1 cellular context compared by ENCODE assay signal in genomic region chr22:38397189-38398097, GRCh38.
TF ChIP-seq lines count a peak whose summit lies in the region.

No MANE protein-coding gene starts in this region.

TF ChIP-seq in HepG2, 621 proteins besides CTCF, POLR2A, EP300 and RAD21 (continued from another document):
- TF ChIP-seq ZNF687 (CRISPR knock-in tag; IDR thresholded peaks at IDR 0.05), result peak; percentile 5; the same call in 1 of the 2 replicates
- TF ChIP-seq ZNF580 (CRISPR knock-in tag; IDR thresholded peaks at IDR 0.05; ENCODE audit: borderline replicate concordance, low read depth), result no peak
- TF ChIP-seq HOXA9 (CRISPR knock-in tag; IDR thresholded peaks at IDR 0.05; ENCODE audit: borderline replicate concordance), result no peak
- no peak for TF ChIP-seq CERS6 (CRISPR knock-in tag; IDR thresholded peaks at IDR 0.05)
- TF ChIP-seq ZNF563 (CRISPR knock-in tag; IDR thresholded peaks at IDR 0.05), result peak; percentile 46; the same call in 1 of the 2 replicates
- 0 out of 2 replicates have a peak, but pooled peaks have one; percentile 2 for TF ChIP-seq KMT2A (CRISPR knock-in tag; IDR thresholded peaks at IDR 0.05)
- TF ChIP-seq ARID2 (CRISPR knock-in tag; IDR thresholded peaks at IDR 0.05; ENCODE audit: borderline replicate concordance), result no peak
